ENCODE assay signal across 11 cellular contexts in the genomic region with DNA sequence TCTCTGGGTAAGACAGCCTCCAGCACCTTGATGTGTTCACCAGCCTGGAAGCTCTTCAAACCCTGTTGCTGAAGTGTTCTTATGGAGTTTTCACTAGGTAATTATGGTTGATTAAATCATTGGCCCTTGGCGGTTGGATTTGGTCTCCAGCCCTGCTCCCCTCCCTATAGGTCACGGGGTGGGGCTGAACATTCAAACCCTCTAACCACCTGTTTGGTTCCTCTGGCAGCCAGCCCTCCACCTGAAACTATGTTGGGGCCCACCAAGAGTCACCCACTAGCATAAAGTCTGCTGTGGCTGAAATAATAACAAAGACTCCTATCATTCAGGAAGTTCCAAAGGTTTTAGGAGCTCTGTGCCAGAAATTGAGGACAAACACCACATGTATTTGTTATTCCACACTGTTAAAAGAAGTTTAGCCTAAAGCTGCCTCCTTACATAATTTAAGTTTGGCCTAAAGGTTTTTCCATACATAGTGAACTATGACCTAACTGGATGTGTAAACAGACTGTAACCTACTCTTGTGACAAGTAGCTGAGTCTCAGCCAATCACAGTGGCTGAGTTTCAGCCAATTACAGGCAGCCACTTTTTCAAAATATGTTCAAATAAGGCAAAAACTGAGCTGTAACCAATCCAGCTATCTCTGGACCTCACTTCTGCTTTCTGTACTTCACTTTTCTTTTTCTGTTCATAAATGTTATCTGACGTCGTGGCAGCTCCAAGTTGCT. TPM values are rescaled to one million over a fixed set of nuclear protein-coding genes. Genes with fewer than 3 reads are reported as not detected.
DNase-seq lines count a peak whose midpoint lies in the region; ATAC-seq and TF ChIP-seq lines count a peak whose summit lies in the region.
"Had no signal": no experiment of that assay in that cellular context is flagged by ENCODE, and none has a peak within 500 bp of the region (broad histone marks: within the 10 kb centered on the region; RNA-seq: fewer than 3 reads in every experiment).

No MANE protein-coding gene starts in this region.

- H3K27ac Mint-ChIP-seq in activated B cell treated with CpG ODN at 0.5 μM for 24 hours, result peak overlapping the region; percentile 5
- no peak overlapping the region for H3K27ac Mint-ChIP-seq in activated T-helper 1 cell treated with anti-CD3 and anti-CD28 coated beads, Interleukin-12 subunit alpha, Interleukin-12 subunit beta, Interleukin-2, Interleukin-4 antibody, amounts not matched to agents 30 ng/mL and 10 ng/mL and 1 ng/mL, durations not matched to agents 14 hours and 24 hours and 36 hours
- H3K27ac Mint-ChIP-seq: CD8-positive, alpha-beta memory T cell; naive thymus-derived CD8-positive, alpha-beta T cell had no signal

- H3K4me1 ChIP-seq in muscle layer of duodenum (ENCODE audit: control insufficient read depth in 1 of 2, insufficient read depth in 2 of 2, low read length in 2 of 2), result peaks cover 5 to 40% of the 10 kb centered on the region in 2 donors

- peak; percentile 79 for ATAC-seq in GM18502 (IDR thresholded peaks at IDR 0.05; ENCODE audit: poor library complexity, unreplicated experiment)
- peak; percentile 65 for ATAC-seq in HG02981 (IDR thresholded peaks at IDR 0.05; ENCODE audit: unreplicated experiment)
- peak; percentile 67 for ATAC-seq in activated B cell treated with CpG ODN at 0.5 μM for 24 hours (ENCODE audit: low read depth)
- ATAC-seq: naive thymus-derived CD8-positive, alpha-beta T cell had no signal

- no peak for DNase-seq in activated B cell treated with CpG ODN at 0.5 μM for 24 hours
- no peak for DNase-seq in activated T-cell treated with anti-CD3 and anti-CD28 coated beads, Interleukin-2, amount 50 U/mL, for 1 hour
- DNase-seq in NCI-H524 (lab: John Stamatoyannopoulos, UW), result no peak
- DNase-seq in activated effector memory CD4-positive, alpha-beta T cell treated with anti-CD3 and anti-CD28 coated beads, Interleukin-2, amount 50 U/mL, for 16 hours, result no peak
- DNase-seq in activated T-helper 1 cell treated with anti-CD3 and anti-CD28 coated beads, Interleukin-12 subunit alpha, Interleukin-12 subunit beta, Interleukin-2, Interleukin-4 antibody, amounts not matched to agents 30 ng/mL and 10 ng/mL and 1 ng/mL, durations not matched to agents 14 hours and 24 hours and 36 hours (ENCODE audit: low spot score), result no peak
- DNase-seq: CD8-positive, alpha-beta memory T cell; naive thymus-derived CD8-positive, alpha-beta T cell had no signal

- peaks cover 0 to 14% of the 10 kb centered on the region in 2 donors for H3K36me3 ChIP-seq in muscle layer of duodenum (ENCODE audit: control insufficient read depth in 1 of 2, insufficient read depth in 2 of 2, low read length in 2 of 2)

- no peak for TF ChIP-seq CTCF in activated B cell treated with CpG ODN at 0.5 μM for 24 hours (IDR thresholded peaks at IDR 0.05)

- no peaks in the 10 kb centered on the region for H3K27me3 ChIP-seq in muscle layer of duodenum (ENCODE audit: low read depth, low read length)

- H3K9me3 ChIP-seq in muscle layer of duodenum (ENCODE audit: control insufficient read depth in 1 of 2, low read length in 2 of 2), result no peaks in the 10 kb centered on the region

- no peak overlapping the region for H3K4me3 Mint-ChIP-seq in activated B cell treated with CpG ODN at 0.5 μM for 24 hours
- no peak overlapping the region for H3K4me3 Mint-ChIP-seq in activated T-helper 1 cell treated with anti-CD3 and anti-CD28 coated beads, Interleukin-12 subunit alpha, Interleukin-12 subunit beta, Interleukin-2, Interleukin-4 antibody, amounts not matched to agents 30 ng/mL and 10 ng/mL and 1 ng/mL, durations not matched to agents 14 hours and 24 hours and 36 hours
- H3K4me3 Mint-ChIP-seq: CD8-positive, alpha-beta memory T cell; naive thymus-derived CD8-positive, alpha-beta T cell had no signal

- POLR2A ChIA-PET in activated B cell treated with CpG ODN at 0.5 μM for 24 hours (lab: Charles Lee), result no interaction called here

- no peak overlapping the region for H3K4me3 ChIP-seq in muscle layer of duodenum (ENCODE audit: low read depth in 1 of 2, low read length in 2 of 2)

- CTCF ChIA-PET in activated B cell treated with CpG ODN at 0.5 μM for 24 hours (lab: Charles Lee), result interaction anchor here (0.9 to 3.7 kb wide), 4 partner anchors 9 to 62 kb away, joined by 3 to 26 read pairs (median 4); no protein-coding TSS in a partner anchor

- intact Hi-C loops in activated B cell treated with CpG ODN at 0.5 μM for 24 hours (cut with micrococcal nuclease), result loop anchor here (2.0 to 5.0 kb wide), 2 partner anchors 41 to 63 kb away; no protein-coding TSS in a partner anchor
- intact Hi-C loops in activated T-helper 1 cell treated with anti-CD3 and anti-CD28 coated beads, Interleukin-12 subunit alpha, Interleukin-12 subunit beta, Interleukin-2, Interleukin-4 antibody, amounts not matched to agents 30 ng/mL and 10 ng/mL and 1 ng/mL, durations not matched to agents 14 hours and 24 hours and 36 hours (cut with micrococcal nuclease), result no loop called here

- H3K27ac ChIP-seq in muscle layer of duodenum (ENCODE audit: low read length), result peak overlapping the region; percentile 85

- no peaks in the 10 kb centered on the region for H3K36me3 Mint-ChIP-seq in activated B cell treated with CpG ODN at 0.5 μM for 24 hours (ENCODE audit: low read depth)
- no peaks in the 10 kb centered on the region for H3K36me3 Mint-ChIP-seq in activated T-helper 1 cell treated with anti-CD3 and anti-CD28 coated beads, Interleukin-12 subunit alpha, Interleukin-12 subunit beta, Interleukin-2, Interleukin-4 antibody, amounts not matched to agents 30 ng/mL and 10 ng/mL and 1 ng/mL, durations not matched to agents 14 hours and 24 hours and 36 hours (ENCODE audit: low read depth)
- H3K36me3 Mint-ChIP-seq: CD8-positive, alpha-beta memory T cell; naive thymus-derived CD8-positive, alpha-beta T cell had no signal

- H3K27me3 Mint-ChIP-seq in activated B cell treated with CpG ODN at 0.5 μM for 24 hours, result no peaks in the 10 kb centered on the region
- H3K27me3 Mint-ChIP-seq in activated T-helper 1 cell treated with anti-CD3 and anti-CD28 coated beads, Interleukin-12 subunit alpha, Interleukin-12 subunit beta, Interleukin-2, Interleukin-4 antibody, amounts not matched to agents 30 ng/mL and 10 ng/mL and 1 ng/mL, durations not matched to agents 14 hours and 24 hours and 36 hours (ENCODE audit: insufficient read depth), result peaks cover 3% of the 10 kb centered on the region

- no peaks in the 10 kb centered on the region for H3K9me3 Mint-ChIP-seq in activated B cell treated with CpG ODN at 0.5 μM for 24 hours
- H3K9me3 Mint-ChIP-seq in activated T-helper 1 cell treated with anti-CD3 and anti-CD28 coated beads, Interleukin-12 subunit alpha, Interleukin-12 subunit beta, Interleukin-2, Interleukin-4 antibody, amounts not matched to agents 30 ng/mL and 10 ng/mL and 1 ng/mL, durations not matched to agents 14 hours and 24 hours and 36 hours, result no peaks in the 10 kb centered on the region

- peaks cover 12% of the 10 kb centered on the region for H3K4me1 Mint-ChIP-seq in activated B cell treated with CpG ODN at 0.5 μM for 24 hours
- H3K4me1 Mint-ChIP-seq in activated T-helper 1 cell treated with anti-CD3 and anti-CD28 coated beads, Interleukin-12 subunit alpha, Interleukin-12 subunit beta, Interleukin-2, Interleukin-4 antibody, amounts not matched to agents 30 ng/mL and 10 ng/mL and 1 ng/mL, durations not matched to agents 14 hours and 24 hours and 36 hours (ENCODE audit: low read depth), result no peaks in the 10 kb centered on the region
- H3K4me1 Mint-ChIP-seq: CD8-positive, alpha-beta memory T cell had no signal

RNA-seq across cellular contexts. Expression of a gene that starts 34.8 kb away (rescaled TPM):
- total RNA-seq in activated B cell treated with CpG ODN at 0.5 μM for 24 hours, result not detected in 2 replicates
- total RNA-seq in activated T-helper 1 cell treated with anti-CD3 and anti-CD28 coated beads, Interleukin-12 subunit alpha, Interleukin-12 subunit beta, Interleukin-2, Interleukin-4 antibody, amounts not matched to agents 30 ng/mL and 10 ng/mL and 1 ng/mL, durations not matched to agents 14 hours and 24 hours and 36 hours, result not detected in 2 replicates
- total RNA-seq: CD8-positive, alpha-beta memory T cell; epithelial cell of proximal tubule; naive thymus-derived CD8-positive, alpha-beta T cell had no signal
